In genomic region chr3:40398346-40398745, GRCh38 we compare ENCODE assay signal across 1 cellular context.
TF ChIP-seq lines count a peak whose summit lies in the region.

No MANE protein-coding gene starts in this region.

TF ChIP-seq in HepG2, 621 proteins besides CTCF, POLR2A, EP300 and RAD21:
- TF ChIP-seq ARID3A (IDR thresholded peaks at IDR 0.05; ENCODE audit: low read depth, low read length) (peak; percentile 39; the same call in 1 of the 2 replicates), ZNF674 (CRISPR knock-in tag; IDR thresholded peaks at IDR 0.05; ENCODE audit: low read depth) (no peak), CSRNP1 (CRISPR knock-in tag; IDR thresholded peaks at IDR 0.05) (no peak), HNF4A (CRISPR knock-in tag; IDR thresholded peaks at IDR 0.05) (peak; percentile 43), SOX6 (IDR thresholded peaks at IDR 0.05) (no peak), SOX6 (CRISPR knock-in tag; IDR thresholded peaks at IDR 0.05) (peak; percentile 44; the same call in 1 of the 2 replicates), ATF5 (CRISPR knock-in tag; IDR thresholded peaks at IDR 0.05; ENCODE audit: low read depth) (no peak), MLXIP (CRISPR knock-in tag; IDR thresholded peaks at IDR 0.05; ENCODE audit: borderline replicate concordance) (no peak), ZNF724P (CRISPR knock-in tag; IDR thresholded peaks at IDR 0.05; ENCODE audit: borderline replicate concordance) (no peak), ARID4A (CRISPR knock-in tag; IDR thresholded peaks at IDR 0.05; ENCODE audit: borderline replicate concordance) (no peak), GFI1 (CRISPR knock-in tag; IDR thresholded peaks at IDR 0.05; ENCODE audit: borderline replicate concordance) (peak; percentile 64; the same call in 1 of the 2 replicates), RNF219 (CRISPR knock-in tag; IDR thresholded peaks at IDR 0.05) (no peak), SIX1 (CRISPR knock-in tag; IDR thresholded peaks at IDR 0.05; ENCODE audit: borderline replicate concordance) (no peak), RBFOX2 (IDR thresholded peaks at IDR 0.05; ENCODE audit: low read depth, low read length) (no peak), KLF11 (CRISPR knock-in tag; IDR thresholded peaks at IDR 0.05) (no peak), CENPBD1 (CRISPR knock-in tag; IDR thresholded peaks at IDR 0.05; ENCODE audit: borderline replicate concordance, low read depth) (no peak), KLF9 (CRISPR knock-in tag; IDR thresholded peaks at IDR 0.05; ENCODE audit: low read depth) (no peak), SATB2 (CRISPR knock-in tag; IDR thresholded peaks at IDR 0.05) (no peak), NR2F6 (IDR thresholded peaks at IDR 0.05) (no peak), NR2F6 (CRISPR knock-in tag; IDR thresholded peaks at IDR 0.05) (0 out of 2 replicates have a peak, but pooled peaks have one; percentile 14), SAP130 (CRISPR knock-in tag; IDR thresholded peaks at IDR 0.05; ENCODE audit: low read depth) (0 out of 2 replicates have a peak, but pooled peaks have one; percentile 13), ASH2L (IDR thresholded peaks at IDR 0.05; ENCODE audit: insufficient read length, low read depth, low read length) (peak; percentile 46)
